8 cellular contexts compared by ENCODE assay signal in genomic region chr15:78265137-78265460, GRCh38. TPM values are rescaled to one million over a fixed set of nuclear protein-coding genes. Genes with fewer than 3 reads are reported as not detected.
DNase-seq lines count a peak whose midpoint lies in the region; ATAC-seq and TF ChIP-seq lines count a peak whose summit lies in the region.

No MANE protein-coding gene starts in this region.

- intact Hi-C loops in left ventricle myocardium inferior (cut with micrococcal nuclease), result no loop called here

- H3K4me3 ChIP-seq in GM12864 (ENCODE audit: low read depth, low read length) (peak overlapping the region; percentile 79), left ventricle myocardium inferior (peak overlapping the region; percentile 78), skin epidermis (peak overlapping the region; percentile 41 to 71 (median 56))

- DNase-seq in GM12864 (ENCODE audit: low read depth) (no peak), left ventricle myocardium inferior (no peak), COLO829 (ENCODE audit: low spot score) (no peak), GM19240 (ENCODE audit: insufficient read length, low spot score) (no peak), NCI-H2227 treated with DMSO at 0.1 percent for 48 hours (lab: John Stamatoyannopoulos, UW) (no peak), islet precursor cell (no peak)
- DNase-seq in activated naive CD4-positive, alpha-beta T cell treated with anti-CD3 and anti-CD28 coated beads, Interleukin-2, amount 50 U/mL, for 72 hours (ENCODE audit: low spot score in 2 of 2), result no peak

- peak in 1 of 2 donors; percentile 1 for ATAC-seq in activated naive CD4-positive, alpha-beta T cell treated with anti-CD3 and anti-CD28 coated beads, Interleukin-2, amount 50 U/mL, for 72 hours

- H3K4me1 ChIP-seq in left ventricle myocardium inferior, result peaks cover 37% of the 10 kb centered on the region

- H3K9me3 Mint-ChIP-seq in activated naive CD4-positive, alpha-beta T cell treated with anti-CD3 and anti-CD28 coated beads, Interleukin-2, amount 50 U/mL, for 72 hours, result no peaks in the 10 kb centered on the region

- H3K27ac Mint-ChIP-seq in activated naive CD4-positive, alpha-beta T cell treated with anti-CD3 and anti-CD28 coated beads, Interleukin-2, amount 50 U/mL, for 72 hours, result peak overlapping the region; percentile 89 to 93

- H3K27me3 ChIP-seq in left ventricle myocardium inferior (ENCODE audit: low read depth), result no peaks in the 10 kb centered on the region

- H3K36me3 ChIP-seq in left ventricle myocardium inferior, result no peaks in the 10 kb centered on the region

- H3K27ac ChIP-seq in left ventricle myocardium inferior (replicated peaks) (peak overlapping the region; percentile 83), skin epidermis (peak overlapping the region in 20 of 21 experiments; percentile 18 to 96 (median 86))

- TF ChIP-seq CTCF in GM12864 (IDR thresholded peaks at IDR 0.05; ENCODE audit: low read depth, low read length, missing control alignments), result no peak
- no peak for TF ChIP-seq CTCF in left ventricle myocardium inferior (IDR thresholded peaks at IDR 0.05; ENCODE audit: borderline replicate concordance)

- peaks cover 0 to 10% of the 10 kb centered on the region in 2 donors for H3K36me3 Mint-ChIP-seq in activated naive CD4-positive, alpha-beta T cell treated with anti-CD3 and anti-CD28 coated beads, Interleukin-2, amount 50 U/mL, for 72 hours

- no peaks in the 10 kb centered on the region for H3K9me3 ChIP-seq in left ventricle myocardium inferior (replicated peaks)

RNA-seq across cellular contexts. Expression of gene DNAJA4, which starts 0.7 kb away (rescaled TPM):
- total RNA-seq in activated naive CD4-positive, alpha-beta T cell treated with anti-CD3 and anti-CD28 coated beads, Interleukin-2, amount 50 U/mL, for 72 hours, result 10 to 100 TPM; 39.0 to 57.1 TPM
- 115 TPM for total RNA-seq in left ventricle myocardium inferior

RNA-seq across cellular contexts. Expression of gene ACSBG1, which starts 30.7 kb away (rescaled TPM):
- total RNA-seq in activated naive CD4-positive, alpha-beta T cell treated with anti-CD3 and anti-CD28 coated beads, Interleukin-2, amount 50 U/mL, for 72 hours, result not detected
- 0.25 TPM for total RNA-seq in left ventricle myocardium inferior

RNA-seq across cellular contexts. Expression of gene SKIC8, which starts 34.3 kb away (rescaled TPM):
- total RNA-seq in activated naive CD4-positive, alpha-beta T cell treated with anti-CD3 and anti-CD28 coated beads, Interleukin-2, amount 50 U/mL, for 72 hours, result 10 to 100 TPM; 52.3 to 54.1 TPM
- 24.6 TPM for total RNA-seq in left ventricle myocardium inferior
